In the genomic region with DNA sequence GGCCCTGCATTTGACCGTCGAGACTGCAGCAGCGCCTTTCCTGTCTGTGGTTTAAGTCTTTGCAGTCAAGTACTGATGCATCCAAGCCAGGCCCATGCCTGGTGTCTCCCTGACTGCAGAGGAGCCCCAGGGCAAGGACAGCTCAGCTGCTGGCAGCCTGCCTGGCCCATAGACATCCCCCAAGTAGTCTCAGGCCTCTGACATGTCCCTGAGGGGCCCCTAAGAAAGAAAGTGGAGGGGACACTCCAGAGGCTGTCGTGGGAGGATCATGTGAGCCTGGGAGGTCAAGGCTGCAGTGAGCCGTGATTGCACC, we compare ENCODE assay signal across 17 cellular contexts. TPM values are rescaled to one million over a fixed set of nuclear protein-coding genes. Genes with fewer than 3 reads are reported as not detected.
A peak's percentile ranks its signal among the peaks of the same experiment; 100 is the strongest.
DNase-seq lines count a peak whose midpoint lies in the region; ATAC-seq and TF ChIP-seq lines count a peak whose summit lies in the region.
"Had no signal": no experiment of that assay in that cellular context is flagged by ENCODE, and none has a peak within 500 bp of the region (broad histone marks: within the 10 kb centered on the region; RNA-seq: fewer than 3 reads in every experiment).

No MANE protein-coding gene starts in this region.

- peaks cover 23% of the 10 kb centered on the region for H3K4me1 ChIP-seq in mesenchymal stem cell (ENCODE audit: control insufficient read depth, insufficient read depth, low read depth, low read length)
- H3K4me1 ChIP-seq in PC-9 (replicated peaks; ENCODE audit: insufficient read depth): no peaks in the 10 kb centered on the region
- H3K4me1 ChIP-seq: body of pancreas had no signal

- no peak overlapping the region for H3K4ac ChIP-seq in mesenchymal stem cell (ENCODE audit: low read depth in 1 of 2, low read length in 2 of 2)

- intact Hi-C loops in PC-9 (cut with micrococcal nuclease; ENCODE audit: unreplicated experiment): no loop called here

- H2BK120ac ChIP-seq in mesenchymal stem cell (ENCODE audit: low read depth, low read length): no peak overlapping the region

- H3K23ac ChIP-seq in mesenchymal stem cell (ENCODE audit: low read length in 2 of 2): no peak overlapping the region

- H3K9me2 ChIP-seq in PC-9 (ENCODE audit: insufficient read depth): no peaks in the 10 kb centered on the region

- H2AFZ ChIP-seq in mesenchymal stem cell (ENCODE audit: low read depth, low read length): no peak overlapping the region
- no peak overlapping the region for H2AFZ ChIP-seq in PC-9

- DNase-seq in EL: peak; percentile 85
- DNase-seq in T1000 (lab: John Stamatoyannopoulos, UW): peak; percentile 74
- DNase-seq in mesenchymal stem cell: peak; percentile 13
- DNase-seq in NCI-H1105 (lab: John Stamatoyannopoulos, UW): no peak
- DNase-seq in PC-9: no peak
- no peak for DNase-seq in middle frontal gyrus (ENCODE audit: extremely low spot score, low spot score)
- DNase-seq: activated gamma-delta T cell treated with Interleukin-2 at 50 U/mL for 16 hours, body of pancreas, dorsolateral prefrontal cortex, NCI-H2227 treated with DMSO at 0.1 percent for 48 hours, SW 1271 had no signal

- no peak overlapping the region for H3K14ac ChIP-seq in mesenchymal stem cell (ENCODE audit: low read length in 2 of 2)

- peaks cover 55 to 66% of the 10 kb centered on the region in 2 experiments for H3K36me3 ChIP-seq in mesenchymal stem cell (ENCODE audit: control insufficient read depth in 1 of 2, insufficient read depth in 2 of 2, low read depth in 1 of 2, low read length in 2 of 2)
- H3K36me3 ChIP-seq in PC-9 (ENCODE audit: low read depth): peaks cover 3% of the 10 kb centered on the region; the same call in 1 of the 2 replicates

- no peak overlapping the region for H3K4me3 ChIP-seq in mesenchymal stem cell (ENCODE audit: insufficient read depth in 1 of 2, low read depth in 1 of 2, low read length in 2 of 2)
- no peak overlapping the region for H3K4me3 ChIP-seq in PC-9
- H3K4me3 ChIP-seq: body of pancreas, dorsolateral prefrontal cortex had no signal

- no peak overlapping the region for H2BK12ac ChIP-seq in mesenchymal stem cell (ENCODE audit: low read length in 2 of 2)

- H3K79me2 ChIP-seq in PC-9 (ENCODE audit: low read depth): no peaks in the 10 kb centered on the region

- H4K20me1 ChIP-seq in PC-9 (ENCODE audit: insufficient read depth): peaks cover 7% of the 10 kb centered on the region

- H2BK15ac ChIP-seq in mesenchymal stem cell (ENCODE audit: low read depth, poor library complexity, severe bottlenecking): no peak overlapping the region

- CTCF ChIA-PET in PC-9 (lab: Charles Lee): no interaction called here

- H3K4me2 ChIP-seq in mesenchymal stem cell (ENCODE audit: low read length, poor library complexity, severe bottlenecking) (no peak overlapping the region), PC-9 (no peak overlapping the region)

- H4K8ac ChIP-seq in mesenchymal stem cell (ENCODE audit: low read length): no peak overlapping the region

- H2AK5ac ChIP-seq in mesenchymal stem cell (ENCODE audit: low read length, severe bottlenecking): no peak overlapping the region

- no peak overlapping the region for H3K18ac ChIP-seq in mesenchymal stem cell (ENCODE audit: low read depth in 1 of 2, low read length in 2 of 2)

- H3K9me3 ChIP-seq in mesenchymal stem cell (ENCODE audit: control insufficient read depth, low read length): no peaks in the 10 kb centered on the region
- H3K9me3 ChIP-seq in PC-9 (ENCODE audit: insufficient read depth, low read depth): no peaks in the 10 kb centered on the region
- H3K9me3 ChIP-seq: body of pancreas had no signal

- WGBS in mesenchymal stem cell: 86% methylated on average over 5 of the region's 5 CpGs

- BruUV-seq in PC-9 (replicated peaks; lab: Mats Ljungman, UMichigan): no TSS peak

- no peak for TF ChIP-seq CTCF in PC-9 (conservative IDR thresholded peaks at IDR 0.05)

- H3F3A ChIP-seq in PC-9 (ENCODE audit: insufficient read depth, low read depth): no peaks in the 10 kb centered on the region; the same call in 1 of the 2 replicates

- no peak overlapping the region for H4K91ac ChIP-seq in mesenchymal stem cell (ENCODE audit: low read length)

- H3K27ac ChIP-seq in mesenchymal stem cell (ENCODE audit: low read length, poor library complexity, severe bottlenecking): peak overlapping the region; percentile 31
- H3K27ac ChIP-seq in PC-9: no peak overlapping the region
- H3K27ac ChIP-seq: body of pancreas, dorsolateral prefrontal cortex, VCaP had no signal

- H2BK5ac ChIP-seq in mesenchymal stem cell (ENCODE audit: low read depth, low read length, poor library complexity, severe bottlenecking): no peak overlapping the region

- no peak overlapping the region for H3K9ac ChIP-seq in mesenchymal stem cell (ENCODE audit: low read length)

- peaks cover 17% of the 10 kb centered on the region for H3K79me1 ChIP-seq in mesenchymal stem cell (replicated peaks; ENCODE audit: low read length, poor library complexity, severe bottlenecking)

- H3K27me3 ChIP-seq in mesenchymal stem cell (ENCODE audit: control insufficient read depth in 1 of 2, insufficient read depth in 1 of 2, low read length in 2 of 2) (no peaks in the 10 kb centered on the region), PC-9 (ENCODE audit: insufficient read depth, low read depth) (no peaks in the 10 kb centered on the region)
- H3K27me3 ChIP-seq: body of pancreas, dorsolateral prefrontal cortex had no signal

- POLR2A ChIA-PET in PC-9 (lab: Charles Lee; ENCODE audit: unreplicated experiment): no interaction called here

- ATAC-seq in HG03175 (IDR thresholded peaks at IDR 0.05; ENCODE audit: unreplicated experiment): peak; percentile 32
- ATAC-seq in HG03439 (IDR thresholded peaks at IDR 0.05; ENCODE audit: unreplicated experiment): no peak
- ATAC-seq: body of pancreas; left lobe of liver; naive thymus-derived CD8-positive, alpha-beta T cell had no signal

RNA-seq across cellular contexts. Expression of a gene that starts 18.0 kb away (rescaled TPM):
- not detected for polyA plus RNA-seq in mesenchymal stem cell (2013, experiment 1 of 2)
- not detected for polyA plus RNA-seq in mesenchymal stem cell (2013, experiment 2 of 2)
- total RNA-seq in PC-9 (2021): not detected in 2 replicates
- total RNA-seq: fibroblast of lung; left lobe of liver; naive thymus-derived CD8-positive, alpha-beta T cell had no signal
- polyA plus RNA-seq: fibroblast of lung; naive thymus-derived CD8-positive, alpha-beta T cell had no signal

RNA-seq across cellular contexts. Expression of a gene that starts 19.2 kb away (rescaled TPM):
- polyA plus RNA-seq in mesenchymal stem cell (2013, experiment 1 of 2): 27.8 TPM
- 26.3 TPM for polyA plus RNA-seq in mesenchymal stem cell (2013, experiment 2 of 2)
- total RNA-seq in PC-9 (2021): 58.1 and 62.5 TPM in 2 replicates

RNA-seq across cellular contexts. Expression of a gene that starts 36.3 kb away (rescaled TPM):
- polyA plus RNA-seq in mesenchymal stem cell (2013, experiment 1 of 2): 22.3 TPM
- 22.7 TPM for polyA plus RNA-seq in mesenchymal stem cell (2013, experiment 2 of 2)
- 84.8 and 90.7 TPM in 2 replicates for total RNA-seq in PC-9 (2021)

RNA-seq across cellular contexts. Expression of a gene that starts 58.5 kb away (rescaled TPM):
- polyA plus RNA-seq in mesenchymal stem cell (2013, experiment 1 of 2): 7.1 TPM
- 6.1 TPM for polyA plus RNA-seq in mesenchymal stem cell (2013, experiment 2 of 2)
- total RNA-seq in PC-9 (2021): 22.4 and 29.0 TPM in 2 replicates

RNA-seq across cellular contexts. Expression of a gene that starts 58.8 kb away (rescaled TPM):
- polyA plus RNA-seq in mesenchymal stem cell (2013, experiment 1 of 2): 378 TPM
- 392 TPM for polyA plus RNA-seq in mesenchymal stem cell (2013, experiment 2 of 2)
- 367 and 391 TPM in 2 replicates for total RNA-seq in PC-9 (2021)

Comparison
In these comparisons a context has a peak if more than half of its experiments do, and no peak if none do; other contexts are left out.
1. DNase-seq: peak in EL (single experiment), T1000 (single experiment) and mesenchymal stem cell (single experiment); none in NCI-H1105 (single experiment), PC-9 (0 of 2) and middle frontal gyrus (single experiment).